Comparison of ENCODE assay signal across 2 cellular contexts in the genomic region with DNA sequence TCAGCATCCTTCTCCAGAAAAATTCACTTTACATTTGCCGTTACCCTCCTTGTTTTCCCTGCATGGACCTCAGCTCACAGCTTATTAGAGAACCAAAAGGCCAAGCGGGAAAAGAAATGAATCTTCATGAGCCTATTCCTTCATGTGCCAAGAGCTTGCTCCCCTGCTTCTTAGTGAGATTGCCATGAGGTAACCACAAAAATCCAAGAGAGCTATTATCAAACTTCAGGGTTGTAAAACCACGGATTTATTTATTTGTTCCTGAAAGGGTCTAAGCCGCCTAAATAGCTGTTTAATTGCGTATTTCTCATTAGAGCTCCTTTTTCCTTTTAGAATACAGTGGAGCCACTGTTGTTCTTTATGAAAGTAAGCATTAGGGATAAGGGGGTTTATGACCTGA.
TF ChIP-seq lines count a peak whose summit lies in the region.

No MANE protein-coding gene starts in this region.

TF ChIP-seq in HEK293, 187 proteins besides CTCF, POLR2A, EP300 and RAD21 (continued from another document):
- TF ChIP-seq, protein P1, sequence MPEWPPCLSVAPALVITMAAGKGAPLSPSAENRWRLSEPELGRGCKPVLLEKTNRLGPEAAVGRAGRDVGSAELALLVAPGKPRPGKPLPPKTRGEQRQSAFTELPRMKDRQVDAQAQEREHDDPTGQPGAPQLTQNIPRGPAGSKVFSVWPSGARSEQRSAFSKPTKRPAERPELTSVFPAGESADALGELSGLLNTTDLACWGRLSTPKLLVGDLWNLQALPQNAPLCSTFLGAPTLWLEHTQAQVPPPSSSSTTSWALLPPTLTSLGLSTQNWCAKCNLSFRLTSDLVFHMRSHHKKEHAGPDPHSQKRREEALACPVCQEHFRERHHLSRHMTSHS (tag by site-specific recombination; IDR thresholded peaks at IDR 0.05) = no peak
- peak; percentile 35; the same call in 1 of the 2 replicates for TF ChIP-seq FEZF1 (tag by site-specific recombination; IDR thresholded peaks at IDR 0.05)
TF ChIP-seq in HEK293: peak in this region for 2.

TF ChIP-seq in SK-N-SH, 30 proteins besides CTCF, POLR2A, EP300 and RAD21 (continued from another document):
- TF ChIP-seq, protein P2, sequence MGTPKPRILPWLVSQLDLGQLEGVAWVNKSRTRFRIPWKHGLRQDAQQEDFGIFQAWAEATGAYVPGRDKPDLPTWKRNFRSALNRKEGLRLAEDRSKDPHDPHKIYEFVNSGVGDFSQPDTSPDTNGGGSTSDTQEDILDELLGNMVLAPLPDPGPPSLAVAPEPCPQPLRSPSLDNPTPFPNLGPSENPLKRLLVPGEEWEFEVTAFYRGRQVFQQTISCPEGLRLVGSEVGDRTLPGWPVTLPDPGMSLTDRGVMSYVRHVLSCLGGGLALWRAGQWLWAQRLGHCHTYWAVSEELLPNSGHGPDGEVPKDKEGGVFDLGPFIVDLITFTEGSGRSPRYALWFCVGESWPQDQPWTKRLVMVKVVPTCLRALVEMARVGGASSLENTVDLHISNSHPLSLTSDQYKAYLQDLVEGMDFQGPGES (IDR thresholded peaks at IDR 0.05; ENCODE audit: low read depth, low read length) = no peak
